11 cellular contexts compared by ENCODE assay signal in the genomic region with DNA sequence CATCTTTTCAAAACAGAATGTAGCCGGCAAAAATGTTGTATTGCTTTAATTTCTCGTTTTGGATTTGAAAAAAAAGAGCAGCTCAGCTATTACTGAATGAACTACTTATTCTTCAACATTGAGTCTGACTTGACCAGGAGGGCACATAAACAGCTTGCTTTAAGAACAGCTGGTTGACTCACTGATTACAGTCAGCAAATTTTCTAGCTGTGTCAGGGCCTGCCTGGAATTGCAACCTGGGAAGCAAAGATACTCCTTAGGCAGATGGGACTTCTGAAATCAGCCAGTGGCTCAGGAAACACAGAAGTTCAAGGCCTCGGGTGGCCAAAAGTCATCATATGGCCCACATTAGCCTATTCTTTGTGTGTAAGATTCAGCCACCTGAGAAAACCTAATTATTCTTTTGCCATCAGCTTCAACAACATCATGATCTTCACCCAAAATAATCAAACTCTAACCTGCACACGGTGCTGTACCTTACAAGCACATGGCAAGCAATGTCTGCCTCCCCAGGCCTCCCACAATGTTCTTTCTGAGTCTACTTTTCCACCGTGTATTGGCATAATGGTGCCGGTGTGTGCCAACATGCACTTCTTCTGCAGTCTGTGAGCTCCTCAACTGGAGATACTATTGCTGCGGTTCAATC.
DNase-seq lines count a peak whose midpoint lies in the region; ATAC-seq, FAIRE-seq and TF ChIP-seq lines count a peak whose summit lies in the region.
"Had no signal": no experiment of that assay in that cellular context is flagged by ENCODE, and none has a peak within 500 bp of the region (broad histone marks: within the 10 kb centered on the region; RNA-seq: fewer than 3 reads in every experiment).

No MANE protein-coding gene starts in this region.

- ATAC-seq in pancreas (peak in 3 of 4 donors; percentile 21 to 75 (median 67)), HG02884 (IDR thresholded peaks at IDR 0.05; ENCODE audit: unreplicated experiment) (no peak)
- ATAC-seq: activated naive CD4-positive, alpha-beta T cell treated with anti-CD3 and anti-CD28 coated beads, Interleukin-2, amount 50 U/mL, for 72 hours had no signal

- H3K9me2 ChIP-seq in Karpas-422 (replicated peaks; ENCODE audit: insufficient read depth, low read length), result no peaks in the 10 kb centered on the region

- DNase-seq in GM03348 (ENCODE audit: low spot score), result peak; percentile 48
- DNase-seq in NCI-H226, result peak; percentile 33
- DNase-seq in epithelial cell of esophagus (ENCODE audit: low read depth), result peak; percentile 89
- DNase-seq in pancreas, result no peak
- DNase-seq in substantia nigra (lab: John Stamatoyannopoulos, UW), result no peak
- no peak for DNase-seq in Karpas-422
- DNase-seq: activated CD4-positive, alpha-beta T cell treated with anti-CD3 and anti-CD28 coated beads, Interleukin-2, amount 10 ng/mL, durations not matched to agents 7 days and 5 days; NCI-H2227 treated with DMSO at 0.1 percent for 48 hours; small intestine had no signal

- 64 to 72% methylated on average over 7 of the region's 7 CpGs for WGBS in pancreas, 2 donors

- H3K4me3 ChIP-seq in epithelial cell of esophagus (ENCODE audit: low read length) (no peak overlapping the region), pancreas (no peak overlapping the region), Karpas-422 (ENCODE audit: low read length) (no peak overlapping the region)

- no peaks in the 10 kb centered on the region for H3K9me3 ChIP-seq in pancreas
- H3K9me3 ChIP-seq in Karpas-422 (ENCODE audit: low read length), result no peaks in the 10 kb centered on the region

- FAIRE-seq in pancreas (lab: Jason Lieb, UNC), result no peak
- FAIRE-seq: small intestine had no signal

- intact Hi-C loops in pancreas (cut with DNase I), result no loop called here

- no peaks in the 10 kb centered on the region for H3K36me3 ChIP-seq in pancreas
- H3K36me3 ChIP-seq in Karpas-422 (ENCODE audit: insufficient read depth, low read length), result no peaks in the 10 kb centered on the region

- H3K4me2 ChIP-seq in Karpas-422 (ENCODE audit: low read depth, low read length, poor library complexity, severe bottlenecking), result no peak overlapping the region

- no peak overlapping the region for H3K27ac ChIP-seq in pancreas
- no peak overlapping the region for H3K27ac ChIP-seq in substantia nigra (ENCODE audit: low read depth, low read length, poor library complexity, severe bottlenecking)
- H3K27ac ChIP-seq in Karpas-422 (ENCODE audit: low read length), result no peak overlapping the region

- H3K4me1 ChIP-seq in pancreas (no peaks in the 10 kb centered on the region), Karpas-422 (ENCODE audit: low read length) (no peaks in the 10 kb centered on the region)

- H3K9ac ChIP-seq in Karpas-422 (ENCODE audit: low read length), result no peak overlapping the region

- TF ChIP-seq CTCF in epithelial cell of esophagus (IDR thresholded peaks at IDR 0.05; ENCODE audit: insufficient read depth, low read depth, low read length, missing control alignments) (no peak), pancreas (IDR thresholded peaks at IDR 0.05) (no peak)

- no peaks in the 10 kb centered on the region for H4K20me1 ChIP-seq in Karpas-422 (ENCODE audit: insufficient read depth, low read depth, low read length)

- H2AFZ ChIP-seq in Karpas-422 (ENCODE audit: low read length), result no peak overlapping the region

- no peaks in the 10 kb centered on the region for H3K27me3 ChIP-seq in pancreas
- H3K27me3 ChIP-seq in Karpas-422 (ENCODE audit: low read length), result no peaks in the 10 kb centered on the region

- no peaks in the 10 kb centered on the region for H3K79me2 ChIP-seq in Karpas-422 (ENCODE audit: low read length)

Comparison
In these comparisons a context has a peak if more than half of its experiments do, and no peak if none do; other contexts are left out.
1. DNase-seq: peak in GM03348 (single experiment), NCI-H226 (single experiment) and epithelial cell of esophagus (single experiment); none in pancreas (0 of 6), substantia nigra (0 of 49) and Karpas-422 (single experiment).